14 cellular contexts compared by ENCODE assay signal in the genomic region with DNA sequence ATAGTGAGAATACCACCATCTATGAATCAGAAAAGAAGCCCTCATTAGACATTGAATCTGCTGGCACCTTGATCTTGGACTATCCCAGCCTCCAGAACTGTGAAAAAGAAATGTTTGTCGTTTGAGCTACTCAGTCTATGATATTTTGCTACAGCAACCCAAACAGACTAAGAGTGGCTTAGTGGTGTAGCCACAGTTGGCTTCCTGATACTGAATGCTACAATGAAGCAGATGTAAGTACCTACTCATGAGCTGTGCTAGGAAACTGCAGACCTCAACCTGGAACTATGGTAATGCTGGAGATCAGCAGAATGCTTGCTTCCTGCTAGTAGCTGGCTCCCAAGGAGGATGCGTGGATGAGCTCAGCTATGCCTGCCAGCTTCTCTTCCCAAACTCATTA.
DNase-seq lines count a peak whose midpoint lies in the region; ATAC-seq and TF ChIP-seq lines count a peak whose summit lies in the region.
"Had no signal": no experiment of that assay in that cellular context is flagged by ENCODE, and none has a peak within 500 bp of the region (broad histone marks: within the 10 kb centered on the region; RNA-seq: fewer than 3 reads in every experiment).

No MANE protein-coding gene starts in this region.

- no peak overlapping the region for H3K4me3 Mint-ChIP-seq in stimulated activated naive CD8-positive, alpha-beta T cell treated with anti-CD3 and anti-CD28 coated beads, Interleukin-15, amount 100 ng/mL, for 72 hours
- H3K4me3 Mint-ChIP-seq in neural progenitor cell: peak overlapping the region; percentile 7

- DNase-seq in NCI-H82 (lab: John Stamatoyannopoulos, UW) (peak; percentile 47), NCI-H82 treated with DMSO at 0.1 percent for 48 hours (lab: John Stamatoyannopoulos, UW; ENCODE audit: unreplicated experiment) (no peak), neural progenitor cell (ENCODE audit: low spot score) (no peak)
- no peak for DNase-seq in stimulated activated naive CD8-positive, alpha-beta T cell treated with anti-CD3 and anti-CD28 coated beads, Interleukin-15, amount 100 ng/mL, for 72 hours
- no peak for DNase-seq in stimulated activated naive CD8-positive, alpha-beta T cell treated with anti-CD3 and anti-CD28 coated beads, Interleukin-15, Interleukin-2, amounts not matched to agents 100 U/mL and 50 U/mL, for 24 hours
- DNase-seq: 8988T, AML-193, Calu3, DMS 273 treated with DMSO at 0.1 percent for 48 hours had no signal

- H3K36me3 Mint-ChIP-seq in neural progenitor cell: no peaks in the 10 kb centered on the region

- H3K4me2 ChIP-seq in neural progenitor cell: no peak overlapping the region
- H3K4me2 ChIP-seq: BLaER1 had no signal

- H3K27ac ChIP-seq in neural progenitor cell: no peak overlapping the region
- H3K27ac ChIP-seq: BLaER1, HL-60 had no signal

- H3K27me3 ChIP-seq in neural progenitor cell: no peaks in the 10 kb centered on the region
- H3K27me3 ChIP-seq: BLaER1 had no signal

- H3K4me1 ChIP-seq in neural progenitor cell: peaks cover 13% of the 10 kb centered on the region

- TF ChIP-seq CTCF in neural progenitor cell (IDR thresholded peaks at IDR 0.05): no peak

- no peaks in the 10 kb centered on the region for H3K79me2 ChIP-seq in neural progenitor cell (ENCODE audit: low read depth)

- H3K4me3 ChIP-seq in neural progenitor cell: no peak overlapping the region
- H3K4me3 ChIP-seq: BLaER1 had no signal

- no peaks in the 10 kb centered on the region for H3K9me3 Mint-ChIP-seq in stimulated activated naive CD8-positive, alpha-beta T cell treated with anti-CD3 and anti-CD28 coated beads, Interleukin-15, amount 100 ng/mL, for 72 hours
- peaks cover 2% of the 10 kb centered on the region for H3K9me3 Mint-ChIP-seq in neural progenitor cell

- H3K27me3 Mint-ChIP-seq in stimulated activated naive CD8-positive, alpha-beta T cell treated with anti-CD3 and anti-CD28 coated beads, Interleukin-15, amount 100 ng/mL, for 72 hours: no peaks in the 10 kb centered on the region
- H3K27me3 Mint-ChIP-seq in neural progenitor cell (ENCODE audit: insufficient read depth, low read depth): peaks cover 7% of the 10 kb centered on the region

- H3K36me3 ChIP-seq in neural progenitor cell: no peaks in the 10 kb centered on the region
- H3K36me3 ChIP-seq: BLaER1 had no signal

- no peak overlapping the region for H3K9ac ChIP-seq in neural progenitor cell
- H3K9ac ChIP-seq: BLaER1 had no signal

- peaks cover 71% of the 10 kb centered on the region for H3K4me1 Mint-ChIP-seq in stimulated activated naive CD8-positive, alpha-beta T cell treated with anti-CD3 and anti-CD28 coated beads, Interleukin-15, amount 100 ng/mL, for 72 hours
- H3K4me1 Mint-ChIP-seq in neural progenitor cell: peaks cover 31% of the 10 kb centered on the region

- H3F3A ChIP-seq in neural progenitor cell (ENCODE audit: low read depth): peaks cover 7% of the 10 kb centered on the region

- no peaks in the 10 kb centered on the region for H3K9me3 ChIP-seq in neural progenitor cell (ENCODE audit: low read depth)
- H3K9me3 ChIP-seq: BLaER1 had no signal

- no peak overlapping the region for H2AFZ ChIP-seq in neural progenitor cell (replicated peaks)

- peak; percentile 59 for ATAC-seq in stimulated activated naive CD8-positive, alpha-beta T cell treated with anti-CD3 and anti-CD28 coated beads, Interleukin-15, amount 100 ng/mL, for 72 hours
- no peak for ATAC-seq in stimulated activated naive CD8-positive, alpha-beta T cell treated with anti-CD3 and anti-CD28 coated beads, Interleukin-15, Interleukin-2, amounts not matched to agents 100 U/mL and 50 U/mL, for 24 hours
- ATAC-seq in HG02759 (IDR thresholded peaks at IDR 0.05; ENCODE audit: unreplicated experiment): no peak
- no peak for ATAC-seq in GM21529 (IDR thresholded peaks at IDR 0.05; ENCODE audit: unreplicated experiment)
- ATAC-seq: HCT116 had no signal

- H3K27ac Mint-ChIP-seq in stimulated activated naive CD8-positive, alpha-beta T cell treated with anti-CD3 and anti-CD28 coated beads, Interleukin-15, amount 100 ng/mL, for 72 hours: no peak overlapping the region
- no peak overlapping the region for H3K27ac Mint-ChIP-seq in neural progenitor cell

- no peaks in the 10 kb centered on the region for H4K20me1 ChIP-seq in neural progenitor cell (ENCODE audit: low read depth)
- H4K20me1 ChIP-seq: BLaER1 had no signal
